7 cellular contexts compared by ENCODE assay signal in the genomic region with DNA sequence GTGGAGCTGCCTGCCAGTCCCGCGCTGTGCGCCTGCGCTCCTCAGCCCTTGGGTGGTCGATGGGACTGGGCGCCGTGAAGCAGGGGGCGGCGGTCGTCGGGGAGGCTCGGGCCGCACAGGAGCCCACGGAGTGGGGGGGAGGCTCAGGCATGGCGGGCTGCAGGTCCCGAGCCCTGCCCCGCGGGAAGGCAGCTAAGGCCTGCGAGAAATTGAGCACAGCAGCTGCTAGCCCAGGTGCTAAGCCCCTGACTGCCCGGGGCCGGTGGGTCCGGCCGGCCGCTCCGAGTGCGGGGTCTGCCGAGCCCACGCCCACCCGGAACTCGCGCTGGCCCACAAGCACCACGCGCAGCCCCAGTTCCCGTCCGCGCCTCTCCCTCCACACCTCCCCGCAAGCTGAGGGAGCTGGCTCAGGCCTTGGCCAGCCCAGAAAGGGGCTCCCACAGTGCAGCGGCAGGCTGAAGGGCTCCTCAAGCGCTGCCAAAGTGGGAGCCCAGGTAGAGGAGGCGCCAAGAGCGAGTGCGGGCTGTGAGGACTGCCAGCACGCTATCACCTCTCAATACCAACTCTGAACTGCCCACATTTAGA. TPM values are rescaled to one million over a fixed set of nuclear protein-coding genes. Genes with fewer than 3 reads are reported as not detected.
DNase-seq lines count a peak whose midpoint lies in the region; ATAC-seq, FAIRE-seq and TF ChIP-seq lines count a peak whose summit lies in the region.
"Not testable (repeated sequence)": the region's sequence is repeated elsewhere in the genome, so short reads cannot be mapped to it uniquely, and the experiment has no call there.

No MANE protein-coding gene starts in this region.

- TF ChIP-seq EP300 in K562 (IDR thresholded peaks at IDR 0.05; ENCODE audit: low read length): not testable (repeated sequence)

- H3K36me3 Mint-ChIP-seq in CD4-positive, alpha-beta T cell (ENCODE audit: low read depth); neural crest cell (ENCODE audit: low read depth): not testable (repeated sequence)

- not testable (repeated sequence) for H2BK15ac ChIP-seq in neuronal stem cell (ENCODE audit: low read length)

- not testable (repeated sequence) for H3K4me3 ChIP-seq in K562; kidney (ENCODE audit: low read length in 2 of 2); neuronal stem cell (ENCODE audit: low read length in 2 of 2)
- H3K4me3 ChIP-seq in testis: peak overlapping the region; percentile 36 to 47

- not testable (repeated sequence) for H3K9me3 Mint-ChIP-seq in CD4-positive, alpha-beta T cell; neural crest cell

- not testable (repeated sequence) for H3K9ac ChIP-seq in K562 (ENCODE audit: insufficient read depth in 1 of 2, low read depth in 2 of 2, low read length in 2 of 2); kidney (ENCODE audit: low read length in 2 of 2); neuronal stem cell (ENCODE audit: low read depth, low read length, poor library complexity)

- H3K14ac ChIP-seq in neuronal stem cell (ENCODE audit: low read length): not testable (repeated sequence)

- TF ChIP-seq CTCF in CD4-positive, alpha-beta T cell (IDR thresholded peaks at IDR 0.05); K562 (IDR thresholded peaks at IDR 0.05 in 2 of 3, conservative IDR thresholded peaks at IDR 0.05 in 1 of 3; ENCODE audit: insufficient read depth in 2 of 3, low read depth in 1 of 3, low read length in 3 of 3); kidney (IDR thresholded peaks at IDR 0.05; ENCODE audit: borderline replicate concordance, extremely low read depth, insufficient read depth); neural crest cell (conservative IDR thresholded peaks at IDR 0.05); testis (IDR thresholded peaks at IDR 0.05): not testable (repeated sequence)

- H2BK5ac ChIP-seq in neuronal stem cell (ENCODE audit: low read length): not testable (repeated sequence)

- POLR2A ChIA-PET in CD4-positive, alpha-beta T cell (lab: Charles Lee): interaction anchor here (0.6 to 2.3 kb wide), 2 partner anchors 125 to 126 kb away, joined by 3 to 5 read pairs; partner anchors contain the start of gene HBP1
- POLR2A ChIA-PET in K562 (lab: Yijun Ruan, JAX): interaction anchor here (1.1 to 1.5 kb wide), 4 partner anchors 10 to 18 kb away, joined by 3 to 6 read pairs (median 4); no protein-coding TSS in a partner anchor

- not testable (repeated sequence) for H4K91ac ChIP-seq in neuronal stem cell (ENCODE audit: low read depth, low read length, poor library complexity)

- not testable (repeated sequence) for H3K27ac Mint-ChIP-seq in CD4-positive, alpha-beta T cell; neural crest cell (ENCODE audit: unreplicated experiment)

- H3K4me1 ChIP-seq in K562 (replicated peaks in 1 of 2; ENCODE audit: control insufficient read depth in 2 of 2, insufficient read depth in 2 of 2, low read length in 2 of 2) (peaks cover 12 to 38% of the 10 kb centered on the region in 2 experiments), testis (peaks cover 14% of the 10 kb centered on the region)
- not testable (repeated sequence) for H3K4me1 ChIP-seq in kidney (ENCODE audit: control insufficient read depth in 1 of 2, insufficient read depth in 1 of 2, low read depth in 1 of 2, low read length in 2 of 2); neuronal stem cell (ENCODE audit: control insufficient read depth in 2 of 2, insufficient read depth in 1 of 2, low read depth in 1 of 2, low read length in 2 of 2)

- TF ChIP-seq RAD21 in K562 (CRISPR knock-in tag; conservative IDR thresholded peaks at IDR 0.05 in 1 of 2, IDR thresholded peaks at IDR 0.05 in 1 of 2): not testable (repeated sequence)

- H2BK12ac ChIP-seq in neuronal stem cell (ENCODE audit: low read length): not testable (repeated sequence)

- CTCF ChIA-PET in CD4-positive, alpha-beta T cell (lab: Charles Lee); K562 (lab: Yijun Ruan, JAX; ENCODE audit: low intra/inter-chr PET ratio): not testable (repeated sequence)

- H3K9me3 ChIP-seq in CD4-positive, alpha-beta T cell (ENCODE audit: control insufficient read depth, low read length); K562 (replicated peaks; ENCODE audit: control insufficient read depth, insufficient read depth, low read depth, low read length); kidney (ENCODE audit: control insufficient read depth in 1 of 2, low read length in 2 of 2); neuronal stem cell (replicated peaks in 1 of 2; ENCODE audit: control insufficient read depth in 2 of 2, insufficient read depth in 1 of 2, low read depth in 1 of 2, low read length in 2 of 2); testis: not testable (repeated sequence)

- intact Hi-C loops in CD4-positive, alpha-beta T cell (cut with DNase I, micrococcal nuclease): loop anchor here in 1 of 2 experiments (10.0 kb wide), 4 partner anchors 82 to 702 kb away; partner anchors contain the start of genes CBLL1, COG5, DUS4L and PIK3CG
- intact Hi-C loops in K562 (cut with micrococcal nuclease): loop anchor here (10.0 kb wide), 1 partner anchor 178 kb away; the partner anchor contains the start of gene PIK3CG
- intact Hi-C loops in Right ventricle myocardium inferior (cut with DNase I); kidney (cut with DNase I); testis (cut with DNase I; ENCODE audit: low total_unique reads): not testable (repeated sequence)

- 97% methylated on average over 35 of the region's 43 CpGs for WGBS in K562 (ENCODE audit: insufficient coverage, low coverage, missing lambda C conversion rate)
- no CpG with 5 or more reads among the region's 43 CpGs for WGBS in neuronal stem cell (ENCODE audit: extremely low coverage in 2 of 2, insufficient read length in 2 of 2, insufficient replicate concordance in 1 of 2), 2 donors
- WGBS in testis, 2 donors: 71 to 87% methylated on average over 18 to 43 of the region's 43 CpGs

- peak overlapping the region; percentile 4 for H3K4me3 Mint-ChIP-seq in CD4-positive, alpha-beta T cell
- H3K4me3 Mint-ChIP-seq in neural crest cell: peak overlapping the region; percentile 51

- not testable (repeated sequence) for H2AFZ ChIP-seq in K562 (ENCODE audit: low read depth, low read length); neuronal stem cell (ENCODE audit: low read length)

- peaks cover 20% of the 10 kb centered on the region for H3K27me3 ChIP-seq in CD4-positive, alpha-beta T cell (ENCODE audit: control insufficient read depth, insufficient read depth, low read length)
- H3K27me3 ChIP-seq in K562 (ENCODE audit: control insufficient read depth in 2 of 2, insufficient read depth in 2 of 2, low read length in 2 of 2); neuronal stem cell (ENCODE audit: control insufficient read depth in 3 of 3, insufficient read depth in 3 of 3, low read depth in 1 of 3, low read length in 3 of 3); testis: not testable (repeated sequence)

- H4K20me1 ChIP-seq in K562 (replicated peaks; ENCODE audit: control insufficient read depth, insufficient read depth, low read length): not testable (repeated sequence)

- H3K4me2 ChIP-seq in K562 (ENCODE audit: insufficient read depth, low read length); neuronal stem cell (ENCODE audit: insufficient read depth, low read length, poor library complexity, severe bottlenecking): not testable (repeated sequence)

- in situ Hi-C loops in K562 (cut with MboI): not testable (repeated sequence)

- H3K36me3 ChIP-seq in K562 (ENCODE audit: control insufficient read depth, insufficient read depth, low read length); kidney (ENCODE audit: control insufficient read depth in 1 of 2, insufficient read depth in 2 of 2, low read length in 2 of 2); neuronal stem cell (replicated peaks in 1 of 2; ENCODE audit: control insufficient read depth in 2 of 2, insufficient read depth in 2 of 2, low read length in 2 of 2); testis (ENCODE audit: low read depth, missing control alignments): not testable (repeated sequence)

- ATAC-seq in CD4-positive, alpha-beta T cell (ENCODE audit: poor library complexity); K562; Right ventricle myocardium inferior: not testable (repeated sequence)

- not testable (repeated sequence) for FAIRE-seq in K562 (lab: Jason Lieb, UNC); kidney (lab: Jason Lieb, UNC)

- H3K4me1 Mint-ChIP-seq in CD4-positive, alpha-beta T cell (ENCODE audit: low read depth): peaks cover 13% of the 10 kb centered on the region
- peaks cover 25% of the 10 kb centered on the region for H3K4me1 Mint-ChIP-seq in neural crest cell

- H3K27me3 Mint-ChIP-seq in CD4-positive, alpha-beta T cell: peaks cover 26% of the 10 kb centered on the region
- H3K27me3 Mint-ChIP-seq in neural crest cell (ENCODE audit: low read depth): not testable (repeated sequence)

- H3K79me1 ChIP-seq in neuronal stem cell (ENCODE audit: low read depth, low read length): not testable (repeated sequence)

- H4K8ac ChIP-seq in neuronal stem cell (ENCODE audit: low read depth, low read length): not testable (repeated sequence)

- DNase-seq in CD4-positive, alpha-beta T cell; K562 (ENCODE audit: extremely low read depth in 1 of 4, low spot score in 3 of 4); neural crest cell (ENCODE audit: low read depth, low spot score); neuronal stem cell (ENCODE audit: low spot score); testis: not testable (repeated sequence)
- DNase-seq in Right ventricle myocardium inferior (ENCODE audit: missing footprints) (peak; percentile 60), kidney (peak; percentile 69)

- not testable (repeated sequence) for H3K9me1 ChIP-seq in K562 (ENCODE audit: control insufficient read depth, insufficient read depth, low read length)

- H3K23ac ChIP-seq in neuronal stem cell (ENCODE audit: low read depth, low read length, poor library complexity): peak overlapping the region; percentile 69

- BruUV-seq in K562 (replicated peaks; lab: Mats Ljungman, UMichigan): not testable (repeated sequence)

- peaks cover 28% of the 10 kb centered on the region for H3K79me2 ChIP-seq in K562 (ENCODE audit: control insufficient read depth, insufficient read depth, low read length)

- H2BK120ac ChIP-seq in neuronal stem cell (ENCODE audit: low read depth, low read length): not testable (repeated sequence)

- H3K18ac ChIP-seq in neuronal stem cell (ENCODE audit: low read length): not testable (repeated sequence)

- not testable (repeated sequence) for TF ChIP-seq POLR2A in K562 (conservative IDR thresholded peaks at IDR 0.05); testis (IDR thresholded peaks at IDR 0.05)

- not testable (repeated sequence) for H3K27ac ChIP-seq in CD4-positive, alpha-beta T cell (ENCODE audit: low read depth, low read length); K562 (ENCODE audit: extremely low read depth, low read depth, low read length); kidney (ENCODE audit: low read depth in 2 of 2, low read length in 2 of 2); neuronal stem cell (replicated peaks; ENCODE audit: low read length); testis

- not testable (repeated sequence) for H2AK5ac ChIP-seq in neuronal stem cell (ENCODE audit: low read depth, low read length)

- H3K4ac ChIP-seq in neuronal stem cell (ENCODE audit: low read length): not testable (repeated sequence)

RNA-seq across cellular contexts. Expression of gene PRKAR2B, which starts 2.1 kb away (rescaled TPM):
- under 1 TPM; 0.41 to 0.42 TPM for total RNA-seq in CD4-positive, alpha-beta T cell
- total RNA-seq in K562 (2011; cell fraction: chromatin; rRNA removed; ENCODE audit: low replicate concordance): 16.3 and 57.4 TPM in 2 replicates
- total RNA-seq in K562 (2011; cell fraction: nucleolus; rRNA removed): 14.3 and 18.3 TPM in 2 replicates
- 31.1 and 47.5 TPM in 2 replicates for total RNA-seq in K562 (2011; cell fraction: nucleoplasm; rRNA removed)
- total RNA-seq in K562 (2014; rRNA removed) (107 and 108 TPM in 2 replicates), K562 (2014; rRNA removed; fragmentation: Illumina TruSeq; extraction: Trizol) (156 and 172 TPM in 2 replicates), K562 (2015; rRNA removed; fragmentation: Illumina TruSeq; extraction: Trizol) (131 and 138 TPM in 2 replicates), K562 (2021) (115 and 129 TPM in 2 replicates), Right ventricle myocardium inferior (23.2 TPM), kidney (6.9 TPM), neural crest cell (14.2 and 14.4 TPM in 2 replicates), testis (10 to 100 TPM; 66.3 to 81.8 TPM)
- polyA plus RNA-seq in K562 (2011; rRNA removed) (122 and 173 TPM in 2 replicates), K562 (2014; fragmentation: Illumina TruSeq; extraction: Trizol) (117 and 140 TPM in 2 replicates), K562 (2014; fragmentation: Nextera tagmentation; extraction: Ambion mirVana) (10 to 100 TPM; 59.0 to 65.4 TPM), K562 (2014; rRNA removed) (77.1 and 86.2 TPM in 2 replicates), kidney (ENCODE audit: insufficient read depth, low read depth, low replicate concordance) (7.3 TPM), testis (ENCODE audit: insufficient read depth, low read depth, low replicate concordance) (51.7 TPM)
- 29.4 and 57.2 TPM in 2 replicates for polyA plus RNA-seq in K562 (2011; cell fraction: cytosol; rRNA removed)
- polyA plus RNA-seq in K562 (2011; cell fraction: nucleus; rRNA removed): 17.3 and 27.3 TPM in 2 replicates
- polyA plus RNA-seq in K562 (2012): 79.6 and 100 TPM in 2 replicates
- 205 and 212 TPM in 2 replicates for polyA minus RNA-seq in K562 (2011; rRNA and poly(A)+ RNA removed)
- 96.1 and 101 TPM in 2 replicates for polyA minus RNA-seq in K562 (2011; cell fraction: cytosol; rRNA and poly(A)+ RNA removed)
- 19.3 and 36.1 TPM in 2 replicates for polyA minus RNA-seq in K562 (2011; cell fraction: nucleus; rRNA and poly(A)+ RNA removed)
- polyA plus RNA-seq in neuronal stem cell (2013, experiment 1 of 2): 25.0 TPM
- polyA plus RNA-seq in neuronal stem cell (2013, experiment 2 of 2): 25.9 TPM
